ENCODE assay signal across 11 cellular contexts in genomic region chr7:76176951-76177350, GRCh38. TPM values are rescaled to one million over a fixed set of nuclear protein-coding genes. Genes with fewer than 3 reads are reported as not detected.
"Had no signal": no experiment of that assay in that cellular context is flagged by ENCODE, and none has a peak within 500 bp of the region (broad histone marks: within the 10 kb centered on the region; RNA-seq: fewer than 3 reads in every experiment).

No MANE protein-coding gene starts in this region.

RNA-seq across cellular contexts. Expression of gene SRRM3, which starts 24.7 kb away (rescaled TPM):
- total RNA-seq: activated B cell treated with CpG ODN at 0.5 μM for 24 hours; activated CD4-positive, alpha-beta memory T cell treated with anti-CD3 and anti-CD28 coated beads for 36 hours; activated CD4-positive, alpha-beta memory T cell treated with anti-CD3 and anti-CD28 coated beads, Interleukin-2, amount 10 ng/mL, durations not matched to agents 7 days and 5 days; activated CD4-positive, alpha-beta T cell treated with anti-CD3 and anti-CD28 coated beads, Interleukin-2, amount 10 ng/mL, durations not matched to agents 7 days and 5 days; activated CD8-positive, alpha-beta memory T cell treated with anti-CD3 and anti-CD28 coated beads for 36 hours; activated CD8-positive, alpha-beta T cell treated with anti-CD3 and anti-CD28 coated beads for 36 hours; activated CD8-positive, alpha-beta T cell treated with anti-CD3 and anti-CD28 coated beads, Interleukin-2, amount 10 ng/mL, durations not matched to agents 7 days and 5 days; T-cell; T-helper 1 cell treated with Interleukin-12 subunit alpha and Interleukin-12 subunit beta and Interleukin-4 antibody, amounts not matched to agents 30 ng/mL and 1 ng/mL, for 36 hours; T-helper 17 cell; T-helper 2 cell treated with Interferon-gamma antibody and Interleukin-4, amounts not matched to agents 100 ng/mL and 5 ng/mL, for 36 hours had no signal
